ENCODE assay signal across 9 cellular contexts in the genomic region with DNA sequence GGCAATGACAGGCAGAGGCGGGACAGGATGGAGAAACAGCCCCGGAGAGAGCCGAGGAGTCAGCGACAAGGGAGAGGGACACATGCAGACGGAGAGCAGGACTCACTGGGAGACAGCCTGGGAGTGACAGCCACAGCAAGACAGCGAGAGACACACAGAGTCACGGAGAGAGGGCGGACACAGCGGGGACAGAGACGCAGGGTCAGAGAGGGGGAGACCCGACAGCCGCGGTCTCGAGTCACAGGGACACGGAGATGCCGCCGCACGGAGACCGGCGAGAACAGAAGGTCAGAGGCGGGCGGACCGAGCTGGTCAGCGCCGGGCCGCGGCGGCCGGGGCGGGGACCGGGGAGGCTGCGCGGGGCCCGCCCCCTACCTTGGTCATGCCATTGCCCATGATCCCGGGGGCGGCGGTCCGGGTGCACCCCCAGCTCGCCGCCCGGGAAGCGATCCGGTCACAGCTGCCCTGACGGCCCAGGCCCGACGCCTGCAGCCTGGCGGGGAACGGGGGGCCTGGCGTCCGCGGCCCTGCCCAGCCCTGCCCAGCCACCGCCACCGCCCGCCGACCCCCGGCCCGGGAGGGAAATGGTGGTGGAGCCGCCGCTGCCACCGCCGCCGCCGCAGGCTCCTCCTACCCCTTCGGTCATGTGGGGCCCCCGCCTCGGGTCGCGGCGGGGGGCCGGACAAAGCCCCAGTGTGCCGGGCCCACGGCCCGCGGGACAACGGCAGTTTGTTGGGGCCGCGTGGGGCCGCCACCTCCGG. TPM values are rescaled to one million over a fixed set of nuclear protein-coding genes. Genes with fewer than 3 reads are reported as not detected.
DNase-seq lines count a peak whose midpoint lies in the region; ATAC-seq and TF ChIP-seq lines count a peak whose summit lies in the region.
"Had no signal": no experiment of that assay in that cellular context is flagged by ENCODE, and none has a peak within 500 bp of the region (broad histone marks: within the 10 kb centered on the region; RNA-seq: fewer than 3 reads in every experiment).

A gene with protein sequence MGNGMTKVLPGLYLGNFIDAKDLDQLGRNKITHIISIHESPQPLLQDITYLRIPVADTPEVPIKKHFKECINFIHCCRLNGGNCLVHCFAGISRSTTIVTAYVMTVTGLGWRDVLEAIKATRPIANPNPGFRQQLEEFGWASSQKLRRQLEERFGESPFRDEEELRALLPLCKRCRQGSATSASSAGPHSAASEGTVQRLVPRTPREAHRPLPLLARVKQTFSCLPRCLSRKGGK (minus strand): TSS at position 586 of the 761 bp plus-strand sequence. CDS start 190 bp downstream, at position 396.
A gene with protein sequence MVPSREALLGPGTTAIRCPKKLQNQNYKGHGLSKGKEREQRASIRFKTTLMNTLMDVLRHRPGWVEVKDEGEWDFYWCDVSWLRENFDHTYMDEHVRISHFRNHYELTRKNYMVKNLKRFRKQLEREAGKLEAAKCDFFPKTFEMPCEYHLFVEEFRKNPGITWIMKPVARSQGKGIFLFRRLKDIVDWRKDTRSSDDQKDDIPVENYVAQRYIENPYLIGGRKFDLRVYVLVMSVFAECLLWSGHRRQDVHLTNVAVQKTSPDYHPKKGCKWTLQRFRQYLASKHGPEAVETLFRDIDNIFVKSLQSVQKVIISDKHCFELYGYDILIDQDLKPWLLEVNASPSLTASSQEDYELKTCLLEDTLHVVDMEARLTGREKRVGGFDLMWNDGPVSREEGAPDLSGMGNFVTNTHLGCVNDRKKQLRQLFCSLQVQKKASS (plus strand): TSS at position 693 of the 761 bp plus-strand sequence. CDS start 493 bp downstream, outside the sequence.

- DNase-seq in GM13976 (ENCODE audit: low spot score), result peak; percentile 61
- peak; percentile 60 for DNase-seq in WTC11 (ENCODE audit: low spot score)
- no peak for DNase-seq in fibroblast of the aortic adventitia (ENCODE audit: low read depth)
- DNase-seq in natural killer cell treated with Interleukin-12 subunit alpha and Interleukin-12 subunit beta and Interleukin-15 and Interleukin-18, amount 100 ng/mL, for 72 hours (ENCODE audit: low spot score), result no peak
- DNase-seq in LoVo (ENCODE audit: low spot score), result no peak
- DNase-seq in NCI-H1694 (lab: John Stamatoyannopoulos, UW), result no peak

- peak within 1 kb of the TSS; percentile 66 for H2AFZ ChIP-seq in ACC112 (ENCODE audit: low read length, unreplicated experiment)

- H3K79me2 ChIP-seq in ACC112 (ENCODE audit: control insufficient read depth, insufficient read depth, low read length, unreplicated experiment), result no peaks in the 10 kb centered on the region

- H3K27me3 ChIP-seq in ACC112 (ENCODE audit: insufficient read depth, low read length), result peaks cover 30% of the 10 kb centered on the region

- H3K4me1 Mint-ChIP-seq in WTC11, result peaks cover 14% of the 10 kb centered on the region
- H3K4me1 Mint-ChIP-seq in natural killer cell treated with Interleukin-12 subunit alpha and Interleukin-12 subunit beta and Interleukin-15 and Interleukin-18, amount 100 ng/mL, for 72 hours (ENCODE audit: low read depth in 2 of 2), result peaks cover 11 to 15% of the 10 kb centered on the region in 2 donors

- peak; percentile 68 for ATAC-seq in WTC11
- peak; percentile 57 to 71 for ATAC-seq in natural killer cell treated with Interleukin-12 subunit alpha and Interleukin-12 subunit beta and Interleukin-15 and Interleukin-18, amount 100 ng/mL, for 72 hours
- no peak for ATAC-seq in GM19452 (IDR thresholded peaks at IDR 0.05; ENCODE audit: unreplicated experiment)

- POLR2A ChIA-PET in WTC11 (lab: Charles Lee), result interaction anchor here (1.0 kb wide), 1 partner anchor 10 kb away, joined by 6 read pairs; no protein-coding TSS in a partner anchor

- in situ Hi-C loops in GM13976 (cut with MboI; ENCODE audit: low sequenced_read_pairs, unreplicated experiment), result no loop called here

- CTCF ChIA-PET in WTC11 (lab: Charles Lee), result interaction anchor here (0.6 to 2.2 kb wide), 2 partner anchors 17 to 148 kb away, joined by 3 to 22 read pairs; no protein-coding TSS in a partner anchor

- H3K27ac ChIP-seq in ACC112 (ENCODE audit: low read depth, low read length), result no peak within 1 kb of the TSS

- no peaks in the 10 kb centered on the region for H3K9me3 Mint-ChIP-seq in WTC11
- H3K9me3 Mint-ChIP-seq in natural killer cell treated with Interleukin-12 subunit alpha and Interleukin-12 subunit beta and Interleukin-15 and Interleukin-18, amount 100 ng/mL, for 72 hours, result no peaks in the 10 kb centered on the region

- TF ChIP-seq CTCF in GM13976 (IDR thresholded peaks at IDR 0.05; ENCODE audit: borderline replicate concordance, control extremely low read depth, extremely low read depth, insufficient read depth, missing control alignments), result no peak
- TF ChIP-seq CTCF in WTC11 (IDR thresholded peaks at IDR 0.05), result no peak
- no peak for TF ChIP-seq CTCF in fibroblast of the aortic adventitia (IDR thresholded peaks at IDR 0.05; ENCODE audit: insufficient read depth, low read length)

- H3K4me3 Mint-ChIP-seq in WTC11, result peak within 1 kb of the TSS; percentile 93
- peak within 1 kb of the TSS; percentile 97 for H3K4me3 Mint-ChIP-seq in natural killer cell treated with Interleukin-12 subunit alpha and Interleukin-12 subunit beta and Interleukin-15 and Interleukin-18, amount 100 ng/mL, for 72 hours

- peaks cover 59% of the 10 kb centered on the region for H3K27me3 Mint-ChIP-seq in WTC11 (ENCODE audit: low read depth)
- H3K27me3 Mint-ChIP-seq in natural killer cell treated with Interleukin-12 subunit alpha and Interleukin-12 subunit beta and Interleukin-15 and Interleukin-18, amount 100 ng/mL, for 72 hours, result peaks cover 44 to 56% of the 10 kb centered on the region in 2 donors

- no peaks in the 10 kb centered on the region for H3K36me3 Mint-ChIP-seq in WTC11
- H3K36me3 Mint-ChIP-seq in natural killer cell treated with Interleukin-12 subunit alpha and Interleukin-12 subunit beta and Interleukin-15 and Interleukin-18, amount 100 ng/mL, for 72 hours, result no peaks in the 10 kb centered on the region

- peak within 1 kb of the TSS; percentile 79 for H3K4me3 ChIP-seq in ACC112 (ENCODE audit: low read depth, low read length)
- H3K4me3 ChIP-seq in fibroblast of the aortic adventitia (ENCODE audit: low read depth, low read length), result peak within 1 kb of the TSS; percentile 52

- H3K4me1 ChIP-seq in ACC112 (ENCODE audit: control insufficient read depth, insufficient read depth, low read length, unreplicated experiment), result peaks cover 4% of the 10 kb centered on the region

- H3K27ac Mint-ChIP-seq in WTC11, result peak within 1 kb of the TSS; percentile 45; the same call in 1 of the 2 replicates
- H3K27ac Mint-ChIP-seq in natural killer cell treated with Interleukin-12 subunit alpha and Interleukin-12 subunit beta and Interleukin-15 and Interleukin-18, amount 100 ng/mL, for 72 hours, result peak within 1 kb of the TSS in 1 of 2 donors; percentile 51

- H3K36me3 ChIP-seq in ACC112 (ENCODE audit: insufficient read depth, low read length), result no peaks in the 10 kb centered on the region

TF ChIP-seq in WTC11, 78 proteins besides CTCF, POLR2A, EP300 and RAD21:
- TF ChIP-seq USF1 (CRISPR knock-in tag; IDR thresholded peaks at IDR 0.05) (peak; percentile 70; the same call in 1 of the 2 replicates), ZNF138 (CRISPR knock-in tag; conservative IDR thresholded peaks at IDR 0.05) (no peak), IRF2 (CRISPR knock-in tag; IDR thresholded peaks at IDR 0.05; ENCODE audit: borderline replicate concordance, low read depth) (no peak), SP1 (CRISPR knock-in tag; conservative IDR thresholded peaks at IDR 0.05) (peak; percentile 29; the same call in 1 of the 2 replicates)
- TF ChIP-seq, protein P1, sequence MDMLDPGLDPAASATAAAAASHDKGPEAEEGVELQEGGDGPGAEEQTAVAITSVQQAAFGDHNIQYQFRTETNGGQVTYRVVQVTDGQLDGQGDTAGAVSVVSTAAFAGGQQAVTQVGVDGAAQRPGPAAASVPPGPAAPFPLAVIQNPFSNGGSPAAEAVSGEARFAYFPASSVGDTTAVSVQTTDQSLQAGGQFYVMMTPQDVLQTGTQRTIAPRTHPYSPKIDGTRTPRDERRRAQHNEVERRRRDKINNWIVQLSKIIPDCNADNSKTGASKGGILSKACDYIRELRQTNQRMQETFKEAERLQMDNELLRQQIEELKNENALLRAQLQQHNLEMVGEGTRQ (CRISPR knock-in tag; IDR thresholded peaks at IDR 0.05), result peak; percentile 79

RNA-seq across cellular contexts. Expression of the first gene that starts in this region (rescaled TPM):
- total RNA-seq in WTC11 (2021), result 1.7 to 2.4 TPM (median 2.0 TPM) in 3 replicates
- 9.9 TPM in 1 of 2 replicates, not detected in the other for total RNA-seq in fibroblast of the aortic adventitia (ENCODE audit: low replicate concordance)
- not detected for total RNA-seq in natural killer cell treated with Interleukin-12 subunit alpha and Interleukin-12 subunit beta and Interleukin-15 and Interleukin-18, amount 100 ng/mL, for 72 hours
- total RNA-seq: pulmonary artery endothelial cell had no signal

RNA-seq across cellular contexts. Expression of the second gene that starts in this region (rescaled TPM):
- 0.39 TPM in 1 of 3 replicates, not detected in the others for total RNA-seq in WTC11 (2021)
- total RNA-seq in fibroblast of the aortic adventitia (ENCODE audit: low replicate concordance), result 0.09 and 0.41 TPM in 2 replicates
- total RNA-seq in natural killer cell treated with Interleukin-12 subunit alpha and Interleukin-12 subunit beta and Interleukin-15 and Interleukin-18, amount 100 ng/mL, for 72 hours, result not detected

Comparison
In these comparisons a context has a peak if more than half of its experiments do, and no peak if none do; other contexts are left out.
1. Peak in ATAC-seq in natural killer cell treated with Interleukin-12 subunit alpha and Interleukin-12 subunit beta and Interleukin-15 and Interleukin-18, amount 100 ng/mL, for 72 hours; RNA of the genes that start here not detected or under 1 TPM.
2. DNase-seq: peak in GM13976 (single experiment) and WTC11 (single experiment); none in fibroblast of the aortic adventitia (single experiment), natural killer cell treated with Interleukin-12 subunit alpha and Interleukin-12 subunit beta and Interleukin-15 and Interleukin-18, amount 100 ng/mL, for 72 hours (single experiment), LoVo (single experiment) and NCI-H1694 (single experiment).